In the genomic region with DNA sequence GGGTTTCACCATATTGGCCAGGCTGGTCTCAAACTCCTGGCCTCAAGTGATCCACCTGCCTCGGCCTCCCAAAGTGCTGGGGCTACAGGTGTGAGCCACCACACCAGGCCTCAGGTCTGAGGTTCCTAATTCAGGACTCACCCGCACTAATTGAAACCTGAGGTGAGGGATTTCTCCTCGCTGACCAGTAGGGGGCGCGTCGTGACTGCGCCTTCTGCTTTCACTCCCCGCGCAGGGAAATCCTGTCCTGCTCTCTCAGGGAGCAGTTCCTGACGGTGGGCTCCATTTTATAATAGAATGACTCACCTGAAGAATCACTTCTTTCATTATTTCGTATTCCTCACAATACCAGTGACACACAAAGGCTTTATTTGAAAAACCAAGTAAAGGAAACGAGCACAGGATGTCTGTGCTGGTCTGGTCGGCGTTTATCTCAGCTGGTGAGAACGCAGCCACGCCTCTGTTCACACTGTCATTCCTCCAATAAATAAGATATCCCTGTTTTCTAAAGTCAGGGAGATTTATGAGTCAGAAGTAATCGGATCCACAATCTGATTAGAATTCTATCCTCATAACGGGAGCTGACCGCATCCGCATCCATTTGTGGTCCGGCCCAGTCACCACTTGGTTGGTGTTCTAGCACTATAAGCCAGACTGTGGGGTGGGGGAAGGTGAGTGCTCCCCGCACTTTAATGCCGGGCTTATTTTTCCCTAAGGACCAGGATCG, we compare ENCODE assay signal across 8 cellular contexts. TPM values are rescaled to one million over a fixed set of nuclear protein-coding genes. Genes with fewer than 3 reads are reported as not detected.
DNase-seq lines count a peak whose midpoint lies in the region; ATAC-seq, FAIRE-seq and TF ChIP-seq lines count a peak whose summit lies in the region.

No MANE protein-coding gene starts in this region.

- H3K36me3 ChIP-seq in endothelial cell of umbilical vein (ENCODE audit: control insufficient read depth in 2 of 2, extremely low read depth in 1 of 2, insufficient read depth in 2 of 2, low read length in 2 of 2) (no peaks in the 10 kb centered on the region), mesodermal cell (ENCODE audit: control insufficient read depth, insufficient read depth, low read length) (no peaks in the 10 kb centered on the region)

- BruUV-seq in endothelial cell of umbilical vein (replicated peaks; lab: Mats Ljungman, UMichigan) = no TSS peak

- H3K9ac ChIP-seq in endothelial cell of umbilical vein (replicated peaks; ENCODE audit: extremely low read depth, insufficient read depth, low read length) = peak overlapping the region; percentile 72

- H3K4me3 ChIP-seq in AG09309 (ENCODE audit: control insufficient read depth, low read depth, low read length) (peak overlapping the region; percentile 17), endothelial cell of umbilical vein (replicated peaks in 1 of 3; ENCODE audit: insufficient read depth in 1 of 3, low read depth in 1 of 3, low read length in 3 of 3) (peak overlapping the region in 2 of 3 experiments; percentile 20 to 26), mesodermal cell (ENCODE audit: extremely low read depth, insufficient read depth, low read length, poor library complexity, severe bottlenecking) (peak overlapping the region; percentile 21)

- no peaks in the 10 kb centered on the region for H4K20me1 ChIP-seq in endothelial cell of umbilical vein (replicated peaks; ENCODE audit: control insufficient read depth, extremely low read depth, insufficient read depth, low read length)

- ATAC-seq in GM19023 (IDR thresholded peaks at IDR 0.05; ENCODE audit: unreplicated experiment) (peak; percentile 85), HG03378 (IDR thresholded peaks at IDR 0.05; ENCODE audit: unreplicated experiment) (peak; percentile 64)

- H3K9me3 ChIP-seq in endothelial cell of umbilical vein (replicated peaks; ENCODE audit: control insufficient read depth, insufficient read depth, low read length) = no peaks in the 10 kb centered on the region
- H3K9me3 ChIP-seq in mesodermal cell (ENCODE audit: control insufficient read depth, low read length) = no peaks in the 10 kb centered on the region

- H3K79me2 ChIP-seq in endothelial cell of umbilical vein (ENCODE audit: control insufficient read depth, insufficient read depth, low read length) = no peaks in the 10 kb centered on the region

- no peaks in the 10 kb centered on the region for H3K9me1 ChIP-seq in endothelial cell of umbilical vein (replicated peaks; ENCODE audit: control insufficient read depth, extremely low read depth, insufficient read depth, low read length)

- CTCF ChIA-PET in endothelial cell of umbilical vein (lab: Charles Lee) = interaction anchor here (0.5 to 3.7 kb wide), 37 partner anchors 8 to 650 kb away, joined by 3 to 85 read pairs (median 4); partner anchors contain the start of genes BAG3, INPP5F and MCMBP

- peak; percentile 96 for FAIRE-seq in endothelial cell of umbilical vein (lab: Jason Lieb, UNC)

- no peaks in the 10 kb centered on the region for H3K27me3 ChIP-seq in endothelial cell of umbilical vein (ENCODE audit: control insufficient read depth in 2 of 2, insufficient read depth in 2 of 2, low read length in 2 of 2)

- TF ChIP-seq CTCF in AG09309 (IDR thresholded peaks at IDR 0.05; ENCODE audit: control insufficient read depth, insufficient read depth, low read depth, low read length, missing control alignments) (peak; percentile 87), endothelial cell of umbilical vein (IDR thresholded peaks at IDR 0.05; ENCODE audit: extremely low read depth in 1 of 2, insufficient read depth in 1 of 2, low read depth in 1 of 2, low read length in 2 of 2) (peak; percentile 89)

- DNase-seq in AG09309 (ENCODE audit: low read depth) (peak; percentile 66), NOMO-1 (lab: John Stamatoyannopoulos, UW; ENCODE audit: unreplicated experiment in 2 of 2) (peak; percentile 59 to 63), endothelial cell of umbilical vein (ENCODE audit: low read depth, low spot score) (peak; percentile 94)
- DNase-seq in activated CD8-positive, alpha-beta memory T cell treated with anti-CD3 and anti-CD28 coated beads, Interleukin-2, amount 50 U/mL, for 48 hours = peak; percentile 95
- peak; percentile 63 for DNase-seq in stimulated activated CD8-positive, alpha-beta memory T cell treated with anti-CD3 and anti-CD28 coated beads, Interleukin-15, amount 100 ng/mL, for 1 hour (ENCODE audit: low read depth)

- H3K4me1 ChIP-seq in endothelial cell of umbilical vein (ENCODE audit: control insufficient read depth, extremely low read depth, insufficient read depth, low read length) (peaks cover 13% of the 10 kb centered on the region), mesodermal cell (ENCODE audit: control insufficient read depth, insufficient read depth, low read length, poor library complexity, severe bottlenecking) (peaks cover 7% of the 10 kb centered on the region)

- H3K27ac ChIP-seq in endothelial cell of umbilical vein (ENCODE audit: insufficient read depth, low read depth, low read length) = peak overlapping the region; percentile 88
- peak overlapping the region; percentile 81 for H3K27ac ChIP-seq in mesodermal cell (ENCODE audit: low read depth, low read length, severe bottlenecking)

- POLR2A ChIA-PET in endothelial cell of umbilical vein (lab: Charles Lee) = interaction anchor here (1.1 to 2.3 kb wide), 6 partner anchors 12 to 206 kb away, joined by 4 to 9 read pairs (median 6); partner anchors contain the start of genes BAG3, INPP5F and SEC23IP

- 1 to 10% methylated on average over 9 to 11 of the region's 24 CpGs for WGBS in mesodermal cell (ENCODE audit: insufficient coverage in 2 of 2), 2 experiments

- H3K4me2 ChIP-seq in endothelial cell of umbilical vein (ENCODE audit: insufficient read depth, low read length) = peak overlapping the region; percentile 63

- peak overlapping the region; percentile 55 for H2AFZ ChIP-seq in endothelial cell of umbilical vein (ENCODE audit: low read depth, low read length)

- peak; percentile 66 for TF ChIP-seq POLR2A in endothelial cell of umbilical vein (IDR thresholded peaks at IDR 0.05; ENCODE audit: low read depth, low read length)

- intact Hi-C loops in endothelial cell of umbilical vein (cut with micrococcal nuclease) = loop anchor here (1.0 to 2.0 kb wide), 11 partner anchors 35 to 1165 kb away; partner anchors contain the start of genes BAG3 and WDR11

- dilution Hi-C loops in endothelial cell of umbilical vein (cut with MboI; ENCODE audit: extremely low pct_ligation_motif_present, low sequenced_read_pairs) = no loop called here

TF ChIP-seq in endothelial cell of umbilical vein, 7 proteins besides CTCF, POLR2A, EP300 and RAD21:
- TF ChIP-seq EZH2 (IDR thresholded peaks at IDR 0.05; ENCODE audit: borderline replicate concordance, low read depth, low read length, severe bottlenecking) = no peak
- TF ChIP-seq FOS (IDR thresholded peaks at IDR 0.05; ENCODE audit: borderline replicate concordance, insufficient read depth, low read length) = peak; percentile 97
- TF ChIP-seq MYC (IDR thresholded peaks at IDR 0.05; ENCODE audit: low read depth, low read length) = no peak
- peak; percentile 99 for TF ChIP-seq GATA2 (IDR thresholded peaks at IDR 0.05; ENCODE audit: insufficient read depth, insufficient read length, low read depth, low read length)
- TF ChIP-seq JUN (IDR thresholded peaks at IDR 0.05; ENCODE audit: borderline replicate concordance, insufficient read depth, insufficient read length, low read depth) = peak; percentile 88
- TF ChIP-seq, protein P1, sequence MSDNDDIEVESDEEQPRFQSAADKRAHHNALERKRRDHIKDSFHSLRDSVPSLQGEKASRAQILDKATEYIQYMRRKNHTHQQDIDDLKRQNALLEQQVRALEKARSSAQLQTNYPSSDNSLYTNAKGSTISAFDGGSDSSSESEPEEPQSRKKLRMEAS (IDR thresholded peaks at IDR 0.05; ENCODE audit: insufficient read depth, insufficient read length) = no peak
- TF ChIP-seq POLR2AphosphoS5 (IDR thresholded peaks at IDR 0.05; ENCODE audit: insufficient read depth, low read depth, low read length) = peak; percentile 22

RNA-seq across cellular contexts. Expression of gene BAG3, which starts 35.4 kb away (rescaled TPM):
- 65.4 and 66.7 TPM in 2 replicates for total RNA-seq in endothelial cell of umbilical vein
- 22.3 and 25.2 TPM in 2 replicates for polyA plus RNA-seq in endothelial cell of umbilical vein
- 23.7 and 25.2 TPM in 2 replicates for polyA plus RNA-seq in endothelial cell of umbilical vein (2011; cell fraction: cytosol; rRNA removed)
- polyA plus RNA-seq in endothelial cell of umbilical vein (2011; cell fraction: nucleus; rRNA removed) = 17.6 and 19.2 TPM in 2 replicates
- 73.5 and 76.5 TPM in 2 replicates for polyA plus RNA-seq in endothelial cell of umbilical vein (2012)
- 7.7 and 9.1 TPM in 2 replicates for polyA minus RNA-seq in endothelial cell of umbilical vein
- polyA minus RNA-seq in endothelial cell of umbilical vein (2011; cell fraction: cytosol; rRNA and poly(A)+ RNA removed) = 8.4 TPM
- 7.2 and 11.8 TPM in 2 replicates for polyA minus RNA-seq in endothelial cell of umbilical vein (2011; cell fraction: nucleus; rRNA and poly(A)+ RNA removed)
- 63.7 TPM for polyA plus RNA-seq in mesodermal cell (2013, experiment 1 of 2)
- polyA plus RNA-seq in mesodermal cell (2013, experiment 2 of 2) = 62.5 TPM

RNA-seq across cellular contexts. Expression of gene INPP5F, which starts 39.2 kb away (rescaled TPM):
- 20.3 and 26.6 TPM in 2 replicates for total RNA-seq in endothelial cell of umbilical vein
- 4.5 and 6.1 TPM in 2 replicates for polyA plus RNA-seq in endothelial cell of umbilical vein
- 6.6 and 8.2 TPM in 2 replicates for polyA plus RNA-seq in endothelial cell of umbilical vein (2011; cell fraction: cytosol; rRNA removed)
- polyA plus RNA-seq in endothelial cell of umbilical vein (2011; cell fraction: nucleus; rRNA removed) = 13.1 and 14.7 TPM in 2 replicates
- 28.5 and 29.7 TPM in 2 replicates for polyA plus RNA-seq in endothelial cell of umbilical vein (2012)
- polyA minus RNA-seq in endothelial cell of umbilical vein = 12.2 and 12.4 TPM in 2 replicates
- polyA minus RNA-seq in endothelial cell of umbilical vein (2011; cell fraction: cytosol; rRNA and poly(A)+ RNA removed) = 2.0 TPM
- 12.6 and 34.8 TPM in 2 replicates for polyA minus RNA-seq in endothelial cell of umbilical vein (2011; cell fraction: nucleus; rRNA and poly(A)+ RNA removed)
- polyA plus RNA-seq in mesodermal cell (2013, experiment 1 of 2) = 87.0 TPM
- 84.7 TPM for polyA plus RNA-seq in mesodermal cell (2013, experiment 2 of 2)

Comparison
In these comparisons a context has a peak if more than half of its experiments do, and no peak if none do; other contexts are left out.
1. Peak in every context shown above with its lines: DNase-seq, ATAC-seq, H3K4me3 ChIP-seq and H3K27ac ChIP-seq.